In genomic region chr10:21173433-21173963, GRCh38 we compare ENCODE assay signal across 8 cellular contexts.
DNase-seq lines count a peak whose midpoint lies in the region; ATAC-seq, FAIRE-seq and TF ChIP-seq lines count a peak whose summit lies in the region.

No MANE protein-coding gene starts in this region.

- no peak for DNase-seq in CD8-positive, alpha-beta T cell
- DNase-seq in PC-9 = peak in 1 of 2 experiments; percentile 16
- no peak for DNase-seq in esophagus squamous epithelium (lab: John Stamatoyannopoulos, UW)
- DNase-seq in RCC 7860 (ENCODE audit: low spot score) = no peak
- DNase-seq in GM20000 (ENCODE audit: low spot score) = no peak
- DNase-seq in NCI-H2107 (lab: John Stamatoyannopoulos, UW) = no peak

- no TSS peak for BruUV-seq in PC-9 (replicated peaks; lab: Mats Ljungman, UMichigan)

- H3K9me2 ChIP-seq in PC-9 (ENCODE audit: insufficient read depth) = no peaks in the 10 kb centered on the region

- no peaks in the 10 kb centered on the region for H4K20me1 ChIP-seq in PC-9 (ENCODE audit: insufficient read depth)

- TF ChIP-seq POLR2A in esophagus squamous epithelium (IDR thresholded peaks at IDR 0.05) = no peak

- peaks cover 49% of the 10 kb centered on the region for H3K27me3 Mint-ChIP-seq in CD8-positive, alpha-beta T cell (ENCODE audit: low read depth)

- H3K4me2 ChIP-seq in PC-9 (peak overlapping the region; percentile 80), parathyroid adenoma (ENCODE audit: low read length) (peak overlapping the region; percentile 93)

- no peaks in the 10 kb centered on the region; the same call in 1 of the 2 replicates for H3F3A ChIP-seq in PC-9 (ENCODE audit: insufficient read depth, low read depth)

- CTCF ChIA-PET in CD8-positive, alpha-beta T cell (lab: Charles Lee) = no interaction called here
- CTCF ChIA-PET in PC-9 (lab: Charles Lee) = no interaction called here

- no peak overlapping the region for H3K4me3 ChIP-seq in CD8-positive, alpha-beta T cell (ENCODE audit: low read depth, low read length)
- H3K4me3 ChIP-seq in PC-9 (peak overlapping the region; percentile 81), esophagus squamous epithelium (peak overlapping the region; percentile 46 to 77 (median 66)), parathyroid adenoma (ENCODE audit: low read depth, low read length) (peak overlapping the region; percentile 64)

- H3K9ac ChIP-seq in parathyroid adenoma = peak overlapping the region; percentile 17

- WGBS in esophagus squamous epithelium, 2 donors = 0% methylated on average over 8 of the region's 60 CpGs; no CpG with 5 or more reads in 1 of the 2 donors

- no peaks in the 10 kb centered on the region for H3K27me3 ChIP-seq in CD8-positive, alpha-beta T cell (ENCODE audit: insufficient read depth, low read length)
- H3K27me3 ChIP-seq in PC-9 (ENCODE audit: insufficient read depth, low read depth) (no peaks in the 10 kb centered on the region), esophagus squamous epithelium (peaks cover 0 to 31% (median 0%) of the 10 kb centered on the region in 4 donors), parathyroid adenoma (ENCODE audit: control insufficient read depth, insufficient read depth, low read length) (no peaks in the 10 kb centered on the region)

- no peak for FAIRE-seq in RCC 7860 (lab: Jason Lieb, UNC)

- H3K36me3 Mint-ChIP-seq in CD8-positive, alpha-beta T cell = no peaks in the 10 kb centered on the region

- H3K27ac Mint-ChIP-seq in CD8-positive, alpha-beta T cell = no peak overlapping the region

- H3K79me2 ChIP-seq in PC-9 (ENCODE audit: low read depth) (no peaks in the 10 kb centered on the region), parathyroid adenoma (peaks cover 3% of the 10 kb centered on the region)

- peak overlapping the region; percentile 73; the same call in 1 of the 2 replicates for H2AFZ ChIP-seq in PC-9
- peak overlapping the region; percentile 90 for H2AFZ ChIP-seq in parathyroid adenoma

- peaks cover 5% of the 10 kb centered on the region for H3K4me1 ChIP-seq in CD8-positive, alpha-beta T cell (ENCODE audit: insufficient read depth, low read length)
- H3K4me1 ChIP-seq in PC-9 (replicated peaks; ENCODE audit: insufficient read depth) = peaks cover 31% of the 10 kb centered on the region
- H3K4me1 ChIP-seq in esophagus squamous epithelium = peaks cover 5 to 59% (median 7%) of the 10 kb centered on the region in 3 donors
- peaks cover 9% of the 10 kb centered on the region for H3K4me1 ChIP-seq in parathyroid adenoma

- no peak for ATAC-seq in CD8-positive, alpha-beta T cell
- no peak for ATAC-seq in GM18861 (IDR thresholded peaks at IDR 0.05; ENCODE audit: unreplicated experiment)

- no peak overlapping the region for H3K27ac ChIP-seq in CD8-positive, alpha-beta T cell (ENCODE audit: low read depth, low read length)
- H3K27ac ChIP-seq in PC-9 (peak overlapping the region; percentile 94; the same call in 1 of the 2 replicates), esophagus squamous epithelium (peak overlapping the region; percentile 87 to 94 (median 91)), parathyroid adenoma (peak overlapping the region; percentile 92)

- H3K4me1 Mint-ChIP-seq in CD8-positive, alpha-beta T cell (ENCODE audit: low read depth) = peaks cover 11% of the 10 kb centered on the region

- peak overlapping the region; percentile 66 for H3K4me3 Mint-ChIP-seq in CD8-positive, alpha-beta T cell

- POLR2A ChIA-PET in CD8-positive, alpha-beta T cell (lab: Charles Lee) = no interaction called here
- POLR2A ChIA-PET in PC-9 (lab: Charles Lee; ENCODE audit: unreplicated experiment) = interaction anchor here (0.6 kb wide), 1 partner anchor 76 kb away, joined by 4 read pairs; no protein-coding TSS in a partner anchor

- peaks cover 2% of the 10 kb centered on the region for H3K9me3 Mint-ChIP-seq in CD8-positive, alpha-beta T cell

- intact Hi-C loops in CD8-positive, alpha-beta T cell (cut with DNase I, micrococcal nuclease) = no loop called here
- intact Hi-C loops in PC-9 (cut with micrococcal nuclease; ENCODE audit: unreplicated experiment) = loop anchor here (5.0 kb wide), 2 partner anchors 91 to 354 kb away; partner anchors contain the start of gene SKIDA1
- intact Hi-C loops in esophagus squamous epithelium (cut with DNase I) = no loop called here

- H3K36me3 ChIP-seq in CD8-positive, alpha-beta T cell (ENCODE audit: insufficient read depth, low read length) = no peaks in the 10 kb centered on the region
- no peaks in the 10 kb centered on the region for H3K36me3 ChIP-seq in PC-9 (ENCODE audit: low read depth)
- peaks cover 0 to 14% (median 0%) of the 10 kb centered on the region in 3 donors for H3K36me3 ChIP-seq in esophagus squamous epithelium
- H3K36me3 ChIP-seq in parathyroid adenoma (ENCODE audit: control insufficient read depth, insufficient read depth, low read length) = no peaks in the 10 kb centered on the region

- no peaks in the 10 kb centered on the region for H3K9me3 ChIP-seq in CD8-positive, alpha-beta T cell (ENCODE audit: low read length)
- H3K9me3 ChIP-seq in PC-9 (ENCODE audit: insufficient read depth, low read depth) = no peaks in the 10 kb centered on the region
- no peaks in the 10 kb centered on the region for H3K9me3 ChIP-seq in esophagus squamous epithelium
- H3K9me3 ChIP-seq in parathyroid adenoma (ENCODE audit: control insufficient read depth, low read length) = no peaks in the 10 kb centered on the region

- TF ChIP-seq CTCF in CD8-positive, alpha-beta T cell (IDR thresholded peaks at IDR 0.05) = no peak
- no peak for TF ChIP-seq CTCF in PC-9 (conservative IDR thresholded peaks at IDR 0.05)
- TF ChIP-seq CTCF in esophagus squamous epithelium (IDR thresholded peaks at IDR 0.05) = no peak
- TF ChIP-seq CTCF in parathyroid adenoma (IDR thresholded peaks at IDR 0.05) = no peak
- TF ChIP-seq CTCF in GM20000 (IDR thresholded peaks at IDR 0.05; ENCODE audit: extremely low read depth, missing control alignments) = no peak
